31 cellular contexts compared by ENCODE assay signal in the genomic region with DNA sequence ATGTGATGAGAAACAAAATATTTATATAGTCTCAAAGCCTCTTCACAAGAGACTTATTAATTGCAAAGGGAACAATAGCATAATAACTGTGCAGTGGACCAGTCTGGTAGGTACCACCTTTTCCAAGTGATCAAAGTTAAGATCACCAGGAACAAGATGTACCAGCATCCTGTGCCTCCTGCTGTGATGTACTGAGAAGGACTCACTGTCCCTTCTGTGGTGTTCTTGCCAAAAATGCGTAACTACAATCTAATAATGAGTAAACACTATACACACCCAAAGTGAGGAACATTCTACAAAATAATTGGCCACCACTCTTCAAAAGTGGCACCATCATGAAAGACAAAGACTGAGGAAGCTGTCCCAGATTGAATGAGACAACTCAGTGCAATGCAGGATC. TPM values are rescaled to one million over a fixed set of nuclear protein-coding genes. Genes with fewer than 3 reads are reported as not detected.
DNase-seq lines count a peak whose midpoint lies in the region; ATAC-seq and TF ChIP-seq lines count a peak whose summit lies in the region.
"Had no signal": no experiment of that assay in that cellular context is flagged by ENCODE, and none has a peak within 500 bp of the region (broad histone marks: within the 10 kb centered on the region; RNA-seq: fewer than 3 reads in every experiment).

No MANE protein-coding gene starts in this region.

- no peaks in the 10 kb centered on the region for H3K36me3 Mint-ChIP-seq in MCF 10A (ENCODE audit: insufficient read depth, unreplicated experiment)
- H3K36me3 Mint-ChIP-seq: CD8-positive, alpha-beta memory T cell; neural progenitor cell had no signal

- no TSS peak for BruUV-seq in MCF 10A (replicated peaks; lab: Mats Ljungman, UMichigan)

- peaks cover 7% of the 10 kb centered on the region for H3K9me3 Mint-ChIP-seq in MCF 10A (ENCODE audit: unreplicated experiment)
- H3K9me3 Mint-ChIP-seq: activated CD8-positive, alpha-beta T cell treated with anti-CD3 and anti-CD28 coated beads for 36 hours; CD8-positive, alpha-beta memory T cell; neural progenitor cell; stimulated activated effector memory CD8-positive, alpha-beta T cell treated with anti-CD3 and anti-CD28 coated beads, Interleukin-12 subunit alpha, Interleukin-12 subunit beta, amount 100 ng/mL, for 72 hours had no signal

- intact Hi-C loops in MCF 10A (cut with micrococcal nuclease) (no loop called here), breast epithelium (cut with DNase I; ENCODE audit: low total_unique reads) (loop anchor here (2.0 kb wide), 1 partner anchor 94 kb away; no protein-coding TSS in a partner anchor), esophagus muscularis mucosa (cut with DNase I) (loop anchor here (5.0 kb wide), 1 partner anchor 71 kb away; no protein-coding TSS in a partner anchor), psoas muscle (cut with DNase I) (loop anchor here in 1 of 2 donors (5.0 kb wide), 1 partner anchor 71 kb away; no protein-coding TSS in a partner anchor), transverse colon (cut with DNase I; ENCODE audit: low total_unique reads) (no loop called here)

- TF ChIP-seq POLR2A in breast epithelium (IDR thresholded peaks at IDR 0.05), result no peak
- no peak for TF ChIP-seq POLR2A in esophagus muscularis mucosa (IDR thresholded peaks at IDR 0.05; ENCODE audit: low read depth)
- no peak for TF ChIP-seq POLR2A in transverse colon (IDR thresholded peaks at IDR 0.05)

- H3K4me3 ChIP-seq in breast epithelium, result no peak overlapping the region
- H3K4me3 ChIP-seq in esophagus muscularis mucosa, result no peak overlapping the region
- no peak overlapping the region for H3K4me3 ChIP-seq in psoas muscle
- no peak overlapping the region for H3K4me3 ChIP-seq in transverse colon
- H3K4me3 ChIP-seq: GM23248, neural progenitor cell, SJSA1, smooth muscle cell, thoracic aorta had no signal

- CTCF ChIA-PET in MCF 10A (lab: Yijun Ruan, JAX), result interaction anchor here (0.6 to 8.9 kb wide), 18 partner anchors 11 to 381 kb away, joined by 3 to 166 read pairs (median 4); a partner anchor contains a TSS

- POLR2A ChIA-PET in MCF 10A (lab: Yijun Ruan, JAX), result interaction anchor here (0.6 to 2.9 kb wide), 11 partner anchors 11 to 491 kb away, joined by 3 to 12 read pairs (median 5); a partner anchor contains a TSS

- TF ChIP-seq EP300 in esophagus muscularis mucosa (IDR thresholded peaks at IDR 0.05), result peak; percentile 72
- peak; percentile 80 for TF ChIP-seq EP300 in transverse colon (IDR thresholded peaks at IDR 0.05; ENCODE audit: low read depth)

- no peaks in the 10 kb centered on the region for H3K36me3 ChIP-seq in breast epithelium
- H3K36me3 ChIP-seq in esophagus muscularis mucosa, result no peaks in the 10 kb centered on the region
- H3K36me3 ChIP-seq in psoas muscle (ENCODE audit: insufficient read depth in 1 of 2, low read depth in 1 of 2), result no peaks in the 10 kb centered on the region
- no peaks in the 10 kb centered on the region for H3K36me3 ChIP-seq in transverse colon
- H3K36me3 ChIP-seq: neural progenitor cell, SJSA1, thoracic aorta had no signal

- no peaks in the 10 kb centered on the region for H3K9me3 ChIP-seq in breast epithelium
- H3K9me3 ChIP-seq in esophagus muscularis mucosa, result no peaks in the 10 kb centered on the region
- no peaks in the 10 kb centered on the region for H3K9me3 ChIP-seq in psoas muscle
- no peaks in the 10 kb centered on the region for H3K9me3 ChIP-seq in transverse colon
- H3K9me3 ChIP-seq: SJSA1, thoracic aorta had no signal

- H3K27ac ChIP-seq in breast epithelium (no peak overlapping the region), esophagus muscularis mucosa (replicated peaks in 1 of 4) (peak overlapping the region in 3 of 4 donors; percentile 68 to 75 (median 73)), psoas muscle (no peak overlapping the region), transverse colon (peak overlapping the region in 3 of 4 donors; percentile 4 to 63 (median 10))
- H3K27ac ChIP-seq: foreskin keratinocyte, GM23248, neural progenitor cell, SJSA1, thoracic aorta had no signal

- TF ChIP-seq CTCF in MCF 10A (IDR thresholded peaks at IDR 0.05; ENCODE audit: unreplicated experiment) (no peak), breast epithelium (IDR thresholded peaks at IDR 0.05) (no peak), esophagus muscularis mucosa (IDR thresholded peaks at IDR 0.05) (no peak), psoas muscle (IDR thresholded peaks at IDR 0.05) (no peak), transverse colon (IDR thresholded peaks at IDR 0.05) (no peak), GM13976 (IDR thresholded peaks at IDR 0.05; ENCODE audit: borderline replicate concordance, control extremely low read depth, extremely low read depth, insufficient read depth, missing control alignments) (no peak)

- 56% methylated on average over 1 of the region's 1 CpG for WGBS in esophagus muscularis mucosa
- WGBS in psoas muscle, 3 donors, result 13 to 52% (median 48%) methylated on average over 1 of the region's 1 CpG
- WGBS in transverse colon (ENCODE audit: low coverage in 1 of 2), 2 donors, result 76 to 83% methylated on average over 1 of the region's 1 CpG

- H3K27ac Mint-ChIP-seq in MCF 10A (ENCODE audit: low read depth, unreplicated experiment), result peak overlapping the region; percentile 61
- H3K27ac Mint-ChIP-seq: activated CD8-positive, alpha-beta T cell treated with anti-CD3 and anti-CD28 coated beads for 36 hours; CD8-positive, alpha-beta memory T cell; neural progenitor cell; progenitor cell of endocrine pancreas; stimulated activated effector memory CD8-positive, alpha-beta T cell treated with anti-CD3 and anti-CD28 coated beads, Interleukin-12 subunit alpha, Interleukin-12 subunit beta, amount 100 ng/mL, for 72 hours had no signal

- H3K4me1 ChIP-seq in breast epithelium, result peaks cover 0 to 4% of the 10 kb centered on the region in 2 donors
- peaks cover 52 to 84% (median 72%) of the 10 kb centered on the region in 4 donors for H3K4me1 ChIP-seq in esophagus muscularis mucosa
- peaks cover 76% of the 10 kb centered on the region for H3K4me1 ChIP-seq in psoas muscle
- H3K4me1 ChIP-seq in transverse colon, result peaks cover 0 to 59% (median 12%) of the 10 kb centered on the region in 4 donors
- H3K4me1 ChIP-seq: foreskin keratinocyte, neural progenitor cell had no signal

- H3K4me3 Mint-ChIP-seq in MCF 10A (ENCODE audit: unreplicated experiment), result no peak overlapping the region
- H3K4me3 Mint-ChIP-seq: activated CD8-positive, alpha-beta T cell treated with anti-CD3 and anti-CD28 coated beads for 36 hours; CD8-positive, alpha-beta memory T cell; neural progenitor cell; stimulated activated effector memory CD8-positive, alpha-beta T cell treated with anti-CD3 and anti-CD28 coated beads, Interleukin-12 subunit alpha, Interleukin-12 subunit beta, amount 100 ng/mL, for 72 hours had no signal

- DNase-seq in MCF 10A (ENCODE audit: unreplicated experiment), result peak; percentile 65
- no peak for DNase-seq in breast epithelium (ENCODE audit: low spot score in 2 of 2)
- DNase-seq in esophagus muscularis mucosa (ENCODE audit: extremely low spot score), result no peak
- DNase-seq in psoas muscle, result no peak
- no peak for DNase-seq in transverse colon
- DNase-seq in midbrain (lab: John Stamatoyannopoulos, UW), result no peak
- DNase-seq in GM13976 (ENCODE audit: low spot score), result no peak
- DNase-seq: activated CD4-positive, alpha-beta T cell treated with anti-CD3 and anti-CD28 coated beads for 1 hour; activated CD8-positive, alpha-beta T cell treated with anti-CD3 and anti-CD28 coated beads for 36 hours; activated gamma-delta T cell; CD8-positive, alpha-beta memory T cell; effector CD8-positive, alpha-beta T cell; foreskin keratinocyte; hippocampal formation; mammary epithelial cell; NCI-H1694; NCI-H510A treated with DMSO at 0.1 percent for 48 hours; NK-92 treated with Interleukin-12 subunit alpha and Interleukin-12 subunit beta, amount 100 ng/mL, for 24 hours; stimulated activated CD4-positive, alpha-beta T cell treated with anti-CD3 and anti-CD28 coated beads, Interleukin-2, amount 100 ng/mL, for 48 hours had no signal

- H3K27me3 ChIP-seq in breast epithelium (no peaks in the 10 kb centered on the region), esophagus muscularis mucosa (peaks cover 0 to 3% (median 0%) of the 10 kb centered on the region in 4 donors), psoas muscle (ENCODE audit: insufficient read depth in 3 of 3, low read length in 2 of 3) (no peaks in the 10 kb centered on the region), transverse colon (no peaks in the 10 kb centered on the region)
- H3K27me3 ChIP-seq: SJSA1 had no signal

- in situ Hi-C loops in transverse colon (cut with MboI; ENCODE audit: low pct_ligation_motif_present in 1 of 4, low pct_unique_long_range_greater_than_20kb in 1 of 4, low sequenced_read_pairs in 3 of 4), result no loop called here
- in situ Hi-C loops in GM13976 (cut with MboI; ENCODE audit: low sequenced_read_pairs, unreplicated experiment), result no loop called here

- H3K4me1 Mint-ChIP-seq in MCF 10A (ENCODE audit: insufficient read depth, unreplicated experiment), result peaks cover 54% of the 10 kb centered on the region

- ATAC-seq in psoas muscle (peak in 3 of 4 donors; percentile 20 to 64 (median 36)), HG03280 (IDR thresholded peaks at IDR 0.05; ENCODE audit: unreplicated experiment) (no peak)
- ATAC-seq: activated CD8-positive, alpha-beta T cell treated with anti-CD3 and anti-CD28 coated beads for 36 hours; foreskin keratinocyte; stimulated activated effector memory CD8-positive, alpha-beta T cell treated with anti-CD3 and anti-CD28 coated beads, Interleukin-12 subunit alpha, Interleukin-12 subunit beta, amount 100 ng/mL, for 72 hours had no signal

- no peaks in the 10 kb centered on the region for H3K27me3 Mint-ChIP-seq in MCF 10A (ENCODE audit: insufficient read depth, unreplicated experiment)

RNA-seq across cellular contexts. Expression of a gene that starts 14.5 kb away (rescaled TPM):
- total RNA-seq in MCF 10A (2022) (not detected in 2 replicates), breast epithelium (1 to 10 TPM; 2.0 to 2.6 (median 2.1) TPM), esophagus muscularis mucosa (1 to 10 TPM in 3 of 4 donors, under 1 TPM in 1; 0.84 to 3.5 (median 2.0) TPM), psoas muscle (10 to 100 TPM in 1 of 4 donors, 1 to 10 TPM in 2, under 1 TPM in 1; 0.58 to 20.0 (median 5.8) TPM), transverse colon (10 to 100 TPM in 1 of 4 donors, 1 to 10 TPM in 1, not detected in 2; 5.2 to 11.7 TPM)
- polyA plus RNA-seq in psoas muscle, result 10 to 100 TPM in 2 of 3 donors, 1 to 10 TPM in 1; 4.9 to 31.6 (median 23.4) TPM
- total RNA-seq: A172, chondrocyte, epithelial cell of proximal tubule, foreskin keratinocyte, GM23248, mammary epithelial cell, progenitor cell of endocrine pancreas, SJSA1, smooth muscle cell had no signal
- polyA plus RNA-seq: foreskin keratinocyte, GM23248, mammary epithelial cell, smooth muscle cell had no signal

RNA-seq across cellular contexts. Expression of a gene that starts 40.6 kb away (rescaled TPM):
- total RNA-seq in MCF 10A (2022) (0.26 and 0.32 TPM in 2 replicates), breast epithelium (1 to 10 TPM in 1 of 3 donors, not detected in 2; 3.7 TPM), esophagus muscularis mucosa (100 to 1,000 TPM in 1 of 4 donors, 10 to 100 TPM in 2, not detected in 1; 25.3 to 119 (median 26.6) TPM), psoas muscle (1 to 10 TPM in 2 of 4 donors, under 1 TPM in 2; 0.25 to 1.1 (median 0.96) TPM), transverse colon (not detected)
- polyA plus RNA-seq in psoas muscle, result 1 to 10 TPM in 1 of 3 donors, under 1 TPM in 2; 0.04 to 1.5 (median 0.98) TPM
- total RNA-seq: A172; activated CD8-positive, alpha-beta T cell treated with anti-CD3 and anti-CD28 coated beads for 36 hours; CD8-positive, alpha-beta memory T cell; chondrocyte; epithelial cell of proximal tubule; foreskin keratinocyte; GM23248; mammary epithelial cell; progenitor cell of endocrine pancreas; SJSA1; smooth muscle cell; T-helper 1 cell treated with Interleukin-12 subunit alpha and Interleukin-12 subunit beta and Interleukin-4 antibody, amounts not matched to agents 30 ng/mL and 1 ng/mL, for 36 hours; thoracic aorta had no signal
- polyA plus RNA-seq: CD8-positive, alpha-beta memory T cell; foreskin keratinocyte; GM23248; mammary epithelial cell; smooth muscle cell had no signal

RNA-seq across cellular contexts. Expression of a gene that starts 45.1 kb away (rescaled TPM):
- total RNA-seq in MCF 10A (2022) (0.72 and 1.2 TPM in 2 replicates), breast epithelium (100 to 1,000 TPM in 1 of 3 donors, 10 to 100 TPM in 2; 20.8 to 167 (median 46.2) TPM), esophagus muscularis mucosa (100 to 1,000 TPM in 1 of 4 donors, 10 to 100 TPM in 3; 41.1 to 124 (median 62.5) TPM), psoas muscle (10 to 100 TPM; 22.0 to 82.1 (median 57.3) TPM), transverse colon (10 to 100 TPM in 3 of 4 donors, 1 to 10 TPM in 1; 7.4 to 32.6 (median 14.4) TPM)
- 10 to 100 TPM; 48.7 to 77.2 (median 59.4) TPM for polyA plus RNA-seq in psoas muscle
- total RNA-seq: activated CD8-positive, alpha-beta T cell treated with anti-CD3 and anti-CD28 coated beads for 36 hours; CD8-positive, alpha-beta memory T cell; foreskin keratinocyte; mammary epithelial cell had no signal
- polyA plus RNA-seq: CD8-positive, alpha-beta memory T cell; foreskin keratinocyte; mammary epithelial cell had no signal

Comparison
In these comparisons a context has a peak if more than half of its experiments do, and no peak if none do; other contexts are left out.
1. intact Hi-C loops: an anchor here in breast epithelium (2.0 kb wide) and esophagus muscularis mucosa (5.0 kb wide); none called in MCF 10A and transverse colon.
2. H3K27ac ChIP-seq: peak in esophagus muscularis mucosa (3 of 4) and transverse colon (3 of 4); none in breast epithelium (0 of 2) and psoas muscle (single experiment).